8 cellular contexts compared by ENCODE assay signal in the genomic region with DNA sequence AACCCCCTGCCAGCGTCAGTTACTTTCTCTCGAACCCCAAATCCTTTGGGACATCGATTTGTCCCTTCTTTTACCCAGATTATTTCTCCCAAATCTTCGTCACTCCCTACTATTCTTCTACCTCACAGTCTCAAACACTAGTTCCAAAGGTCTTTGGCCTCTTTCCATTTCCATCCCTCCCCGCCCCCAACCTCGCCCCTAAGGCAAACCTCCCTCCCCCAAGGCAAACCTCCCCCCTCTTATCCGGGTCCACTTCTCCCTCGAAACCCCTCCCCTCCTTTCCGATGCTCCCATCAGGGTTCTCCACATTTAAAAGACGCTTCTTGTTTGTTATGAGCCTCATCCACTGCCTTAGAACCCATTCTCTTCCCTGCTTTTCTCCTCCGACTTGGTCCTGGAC. TPM values are rescaled to one million over a fixed set of nuclear protein-coding genes. Genes with fewer than 3 reads are reported as not detected.
A peak's percentile ranks its signal among the peaks of the same experiment; 100 is the strongest.
DNase-seq lines count a peak whose midpoint lies in the region; ATAC-seq and TF ChIP-seq lines count a peak whose summit lies in the region.

No MANE protein-coding gene starts in this region.

- no peak for ATAC-seq in activated T-cell treated with anti-CD3 and anti-CD28 coated beads, Interleukin-2, amount 50 U/mL, for 72 hours (replicated peaks in 1 of 2)
- ATAC-seq in right cardiac atrium (peak; percentile 21 to 46), HG02840 (IDR thresholded peaks at IDR 0.05; ENCODE audit: low FRiP score, unreplicated experiment) (no peak)

- intact Hi-C loops in right cardiac atrium (cut with DNase I) = loop anchor here in 1 of 4 donors (5.0 kb wide), 1 partner anchor 129 kb away; no protein-coding TSS in a partner anchor

- H3K27me3 Mint-ChIP-seq in activated T-cell treated with anti-CD3 and anti-CD28 coated beads, Interleukin-2, amount 50 U/mL, for 72 hours (ENCODE audit: low read depth) = no peaks in the 10 kb centered on the region

- peak overlapping the region; percentile 83 for H3K27ac ChIP-seq in right cardiac atrium (ENCODE audit: low read length)
- H3K27ac ChIP-seq in skin epidermis = peak overlapping the region; percentile 76 to 95 (median 90)

- DNase-seq in HEK293T (ENCODE audit: extremely low spot score) = peak; percentile 17
- DNase-seq in activated T-cell treated with anti-CD3 and anti-CD28 coated beads, Interleukin-2, amount 50 U/mL, for 72 hours = no peak
- no peak for DNase-seq in right cardiac atrium
- DNase-seq in DMS 273 (lab: John Stamatoyannopoulos, UW; ENCODE audit: unreplicated experiment) = no peak
- no peak for DNase-seq in NCI-H446 treated with DMSO at 0.1 percent for 48 hours (lab: John Stamatoyannopoulos, UW)
- DNase-seq in T1000 (lab: John Stamatoyannopoulos, UW) = no peak

- under 1% methylated on average over 11 of the region's 11 CpGs for WGBS in right cardiac atrium

- peak overlapping the region; percentile 99 for H3K4me3 Mint-ChIP-seq in activated T-cell treated with anti-CD3 and anti-CD28 coated beads, Interleukin-2, amount 50 U/mL, for 72 hours

- H3K36me3 Mint-ChIP-seq in activated T-cell treated with anti-CD3 and anti-CD28 coated beads, Interleukin-2, amount 50 U/mL, for 72 hours (ENCODE audit: insufficient read depth in 2 of 2) = peaks cover 14 to 22% of the 10 kb centered on the region in 2 donors

- peak overlapping the region; percentile 99 for H3K27ac Mint-ChIP-seq in activated T-cell treated with anti-CD3 and anti-CD28 coated beads, Interleukin-2, amount 50 U/mL, for 72 hours

- H3K4me3 ChIP-seq in right cardiac atrium (ENCODE audit: low read length) (peak overlapping the region; percentile 93), skin epidermis (peak overlapping the region; percentile 63 to 93 (median 77))

- H3K9me3 ChIP-seq in right cardiac atrium (ENCODE audit: control insufficient read depth, low read length) = no peaks in the 10 kb centered on the region

- H3K27me3 ChIP-seq in right cardiac atrium (ENCODE audit: control insufficient read depth, insufficient read depth) = no peaks in the 10 kb centered on the region

- H3K4me1 Mint-ChIP-seq in activated T-cell treated with anti-CD3 and anti-CD28 coated beads, Interleukin-2, amount 50 U/mL, for 72 hours (ENCODE audit: low read depth) = peaks cover 59% of the 10 kb centered on the region

- POLR2A ChIA-PET in HEK293T (lab: Yijun Ruan, JAX) = no interaction called here

- H3K9me3 Mint-ChIP-seq in activated T-cell treated with anti-CD3 and anti-CD28 coated beads, Interleukin-2, amount 50 U/mL, for 72 hours = no peaks in the 10 kb centered on the region

- CTCF ChIA-PET in HEK293T (lab: Yijun Ruan, JAX) = no interaction called here

- H3K4me1 ChIP-seq in right cardiac atrium (ENCODE audit: control insufficient read depth, insufficient read depth, low read length) = peaks cover 4% of the 10 kb centered on the region

TF ChIP-seq in HEK293T, 16 proteins besides CTCF, POLR2A, EP300 and RAD21:
- TF ChIP-seq LEF1 (IDR thresholded peaks at IDR 0.05; ENCODE audit: borderline replicate concordance) (no peak), FOXK2 (IDR thresholded peaks at IDR 0.05) (no peak), ARNT (IDR thresholded peaks at IDR 0.05) (no peak), TARDBP (IDR thresholded peaks at IDR 0.05) (no peak), CTBP1 (IDR thresholded peaks at IDR 0.05; ENCODE audit: borderline replicate concordance) (no peak), FOXA1 (IDR thresholded peaks at IDR 0.05) (no peak), HDGF (IDR thresholded peaks at IDR 0.05; ENCODE audit: borderline replicate concordance) (no peak), ELF4 (IDR thresholded peaks at IDR 0.05) (no peak), FOXM1 (IDR thresholded peaks at IDR 0.05; ENCODE audit: borderline replicate concordance) (no peak), L3MBTL2 (conservative IDR thresholded peaks at IDR 0.05) (no peak)
- TF ChIP-seq, protein P1, sequence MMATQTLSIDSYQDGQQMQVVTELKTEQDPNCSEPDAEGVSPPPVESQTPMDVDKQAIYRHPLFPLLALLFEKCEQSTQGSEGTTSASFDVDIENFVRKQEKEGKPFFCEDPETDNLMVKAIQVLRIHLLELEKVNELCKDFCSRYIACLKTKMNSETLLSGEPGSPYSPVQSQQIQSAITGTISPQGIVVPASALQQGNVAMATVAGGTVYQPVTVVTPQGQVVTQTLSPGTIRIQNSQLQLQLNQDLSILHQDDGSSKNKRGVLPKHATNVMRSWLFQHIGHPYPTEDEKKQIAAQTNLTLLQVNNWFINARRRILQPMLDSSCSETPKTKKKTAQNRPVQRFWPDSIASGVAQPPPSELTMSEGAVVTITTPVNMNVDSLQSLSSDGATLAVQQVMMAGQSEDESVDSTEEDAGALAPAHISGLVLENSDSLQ (IDR thresholded peaks at IDR 0.05) = no peak

RNA-seq across cellular contexts. Expression of gene EAF1, which starts 0.6 kb away (rescaled TPM):
- 10 to 100 TPM; 29.9 to 33.4 TPM for total RNA-seq in activated T-cell treated with anti-CD3 and anti-CD28 coated beads, Interleukin-2, amount 50 U/mL, for 72 hours
- 10 to 100 TPM in 1 of 4 donors, 1 to 10 TPM in 3; 6.7 to 13.1 (median 8.3) TPM for total RNA-seq in right cardiac atrium
- polyA plus RNA-seq in right cardiac atrium = 3.3 TPM

RNA-seq across cellular contexts. Expression of gene METTL6, which starts 0.6 kb away (rescaled TPM):
- 10 to 100 TPM; 26.8 to 29.6 TPM for total RNA-seq in activated T-cell treated with anti-CD3 and anti-CD28 coated beads, Interleukin-2, amount 50 U/mL, for 72 hours
- total RNA-seq in right cardiac atrium = 10 to 100 TPM in 3 of 4 donors, 1 to 10 TPM in 1; 8.3 to 11.8 (median 10.6) TPM
- polyA plus RNA-seq in right cardiac atrium = 8.8 TPM

Comparison
In these comparisons a context has a peak if more than half of its experiments do, and no peak if none do; other contexts are left out.
1. ATAC-seq: peak in right cardiac atrium (2 of 2); none in activated T-cell treated with anti-CD3 and anti-CD28 coated beads, Interleukin-2, amount 50 U/mL, for 72 hours (0 of 2) and HG02840 (single experiment).